In genomic region chr4:20666471-20666870, GRCh38 we compare ENCODE assay signal across 18 cellular contexts. TPM values are rescaled to one million over a fixed set of nuclear protein-coding genes. Genes with fewer than 3 reads are reported as not detected.
DNase-seq lines count a peak whose midpoint lies in the region; ATAC-seq and TF ChIP-seq lines count a peak whose summit lies in the region.
"Had no signal": no experiment of that assay in that cellular context is flagged by ENCODE, and none has a peak within 500 bp of the region (broad histone marks: within the 10 kb centered on the region; RNA-seq: fewer than 3 reads in every experiment).

No MANE protein-coding gene starts in this region.

- H3K27me3 Mint-ChIP-seq in nephron progenitor cell (ENCODE audit: low read depth, poor library complexity) = no peaks in the 10 kb centered on the region

- peak overlapping the region; percentile 51 for H3K4me3 Mint-ChIP-seq in nephron progenitor cell
- H3K4me3 Mint-ChIP-seq: CD4-positive, alpha-beta memory T cell; HFFc6 had no signal

- peak overlapping the region; percentile 84 for H3K27ac Mint-ChIP-seq in nephron progenitor cell
- H3K27ac Mint-ChIP-seq: CD4-positive, alpha-beta memory T cell; HFFc6 had no signal

- no peaks in the 10 kb centered on the region for H3K4me1 ChIP-seq in BE2C
- H3K4me1 ChIP-seq: HAP-1 had no signal

- no peaks in the 10 kb centered on the region for H3K9me3 ChIP-seq in BE2C
- H3K9me3 ChIP-seq: HAP-1 had no signal

- peak; percentile 10 for DNase-seq in BE2C
- peak; percentile 79 for DNase-seq in SK-N-DZ (ENCODE audit: low spot score)
- peak; percentile 67 for DNase-seq in left kidney (ENCODE audit: low read depth, low spot score)
- DNase-seq in nephron progenitor cell = no peak
- DNase-seq in Right ventricle myocardium superior = no peak
- no peak for DNase-seq in NCI-H146 (lab: John Stamatoyannopoulos, UW)
- no peak for DNase-seq in glomerular visceral epithelial cell (ENCODE audit: extremely low spot score)
- DNase-seq in activated CD4-positive, alpha-beta T cell treated with anti-CD3 and anti-CD28 coated beads for 4 hours = no peak
- DNase-seq: C1 segment of cervical spinal cord; Calu3; CD4-positive, alpha-beta memory T cell; COR-L47; DMS53; DMS79 treated with DMSO at 0.1 percent for 48 hours; GF-D8; GOT3; HFFc6 had no signal

- H3K4me1 Mint-ChIP-seq in nephron progenitor cell = peaks cover 31% of the 10 kb centered on the region

- H3K4me3 ChIP-seq in BE2C (ENCODE audit: low read depth, low read length) = no peak overlapping the region
- H3K4me3 ChIP-seq: HAP-1 had no signal

- intact Hi-C loops in Right ventricle myocardium superior (cut with DNase I) = no loop called here

- ATAC-seq in Right ventricle myocardium superior (ENCODE audit: poor library complexity) = no peak

- H3K9me3 Mint-ChIP-seq in nephron progenitor cell = peaks cover 28% of the 10 kb centered on the region
- H3K9me3 Mint-ChIP-seq: HFFc6 had no signal

- H3K36me3 ChIP-seq in BE2C = no peaks in the 10 kb centered on the region
- H3K36me3 ChIP-seq: HAP-1 had no signal

- peaks cover 5% of the 10 kb centered on the region for H3K36me3 Mint-ChIP-seq in nephron progenitor cell (ENCODE audit: low read depth)
- H3K36me3 Mint-ChIP-seq: CD4-positive, alpha-beta memory T cell had no signal

- no peak for TF ChIP-seq CTCF in BE2C (IDR thresholded peaks at IDR 0.05; ENCODE audit: low read depth, low read length)
- TF ChIP-seq CTCF in nephron progenitor cell (IDR thresholded peaks at IDR 0.05) = no peak

- 0 out of 2 replicates have a peak, but pooled peaks cover 3% of the 10 kb centered on the region for H3K27me3 ChIP-seq in BE2C

RNA-seq across cellular contexts. Expression of gene PACRGL, which starts 33.8 kb away (rescaled TPM):
- 21.7 TPM for polyA plus RNA-seq in BE2C (2012; ENCODE audit: insufficient read depth, insufficient read length, low read depth)
- polyA plus RNA-seq in SK-N-DZ (2014; cell fraction: cytosol; rRNA removed) = 28.9 and 33.8 TPM in 2 replicates
- polyA plus RNA-seq in SK-N-DZ (2014; cell fraction: nucleus; rRNA removed) = 19.6 and 26.7 TPM in 2 replicates
- total RNA-seq in Right ventricle myocardium superior = 6.1 TPM

Comparison
In these comparisons a context has a peak if more than half of its experiments do, and no peak if none do; other contexts are left out.
1. DNase-seq: peak in BE2C (single experiment), SK-N-DZ (single experiment) and left kidney (single experiment); none in nephron progenitor cell (single experiment), Right ventricle myocardium superior (single experiment), NCI-H146 (single experiment), glomerular visceral epithelial cell (single experiment) and activated CD4-positive, alpha-beta T cell treated with anti-CD3 and anti-CD28 coated beads for 4 hours (0 of 2).